Comparison of ENCODE assay signal across 11 cellular contexts in genomic region chr4:680091-680490, GRCh38. TPM values are rescaled to one million over a fixed set of nuclear protein-coding genes. Genes with fewer than 3 reads are reported as not detected.
DNase-seq lines count a peak whose midpoint lies in the region; ATAC-seq, FAIRE-seq and TF ChIP-seq lines count a peak whose summit lies in the region.
"Had no signal": no experiment of that assay in that cellular context is flagged by ENCODE, and none has a peak within 500 bp of the region (broad histone marks: within the 10 kb centered on the region; RNA-seq: fewer than 3 reads in every experiment).

No MANE protein-coding gene starts in this region.

- peaks cover 12% of the 10 kb centered on the region for H3K4me1 Mint-ChIP-seq in CD8-positive, alpha-beta T cell (ENCODE audit: low read depth)
- H3K4me1 Mint-ChIP-seq in chondrocyte (ENCODE audit: low read depth) (peaks cover 12% of the 10 kb centered on the region), neural progenitor cell (peaks cover 4% of the 10 kb centered on the region)

- no peaks in the 10 kb centered on the region for H3K36me3 Mint-ChIP-seq in CD8-positive, alpha-beta T cell
- H3K36me3 Mint-ChIP-seq in chondrocyte (ENCODE audit: low read depth) (no peaks in the 10 kb centered on the region), neural progenitor cell (no peaks in the 10 kb centered on the region)

- H3K27ac ChIP-seq in CD8-positive, alpha-beta T cell (ENCODE audit: low read depth, low read length), result no peak overlapping the region
- peak overlapping the region; percentile 23; the same call in 1 of the 2 replicates for H3K27ac ChIP-seq in HCT116 (ENCODE audit: low read depth, low read length)
- H3K27ac ChIP-seq in neural progenitor cell, result no peak overlapping the region

- H3K79me2 ChIP-seq in HCT116 (ENCODE audit: insufficient read depth, low read length), result peaks cover 4% of the 10 kb centered on the region; the same call in 1 of the 2 replicates
- no peaks in the 10 kb centered on the region for H3K79me2 ChIP-seq in neural progenitor cell (ENCODE audit: low read depth)

- H3K27me3 ChIP-seq in CD8-positive, alpha-beta T cell (ENCODE audit: insufficient read depth, low read length), result no peaks in the 10 kb centered on the region
- H3K27me3 ChIP-seq in HCT116 (ENCODE audit: insufficient read depth, low read length) (no peaks in the 10 kb centered on the region), neural progenitor cell (peaks cover 10% of the 10 kb centered on the region)

- no peak for ATAC-seq in CD8-positive, alpha-beta T cell
- no peak for ATAC-seq in HCT116

- H3K9me3 ChIP-seq in CD8-positive, alpha-beta T cell (ENCODE audit: low read length), result no peaks in the 10 kb centered on the region
- H3K9me3 ChIP-seq in HCT116 (ENCODE audit: control insufficient read depth in 1 of 2, insufficient read depth in 1 of 2, low read depth in 1 of 2, low read length in 2 of 2) (no peaks in the 10 kb centered on the region), neural progenitor cell (ENCODE audit: low read depth) (no peaks in the 10 kb centered on the region)
- H3K9me3 ChIP-seq: esophagus muscularis mucosa had no signal

- TF ChIP-seq RAD21 in HCT116 (IDR thresholded peaks at IDR 0.05; ENCODE audit: low read depth), result no peak

- BruUV-seq in HCT116 (replicated peaks; lab: Mats Ljungman, UMichigan), result no TSS peak

- H3K9me2 ChIP-seq in HCT116 (ENCODE audit: insufficient read depth), result no peaks in the 10 kb centered on the region

- H4K20me1 ChIP-seq in HCT116 (ENCODE audit: insufficient read depth) (no peaks in the 10 kb centered on the region), neural progenitor cell (ENCODE audit: low read depth) (no peaks in the 10 kb centered on the region)

- no peaks in the 10 kb centered on the region for H3K36me3 ChIP-seq in CD8-positive, alpha-beta T cell (ENCODE audit: insufficient read depth, low read length)
- no peaks in the 10 kb centered on the region for H3K36me3 ChIP-seq in HCT116 (ENCODE audit: control insufficient read depth in 1 of 2, insufficient read depth in 2 of 2, low read length in 2 of 2)
- H3K36me3 ChIP-seq in neural progenitor cell, result no peaks in the 10 kb centered on the region
- H3K36me3 ChIP-seq: esophagus muscularis mucosa had no signal

- peaks cover 19% of the 10 kb centered on the region for H3K4me1 ChIP-seq in CD8-positive, alpha-beta T cell (ENCODE audit: insufficient read depth, low read length)
- H3K4me1 ChIP-seq in HCT116 (ENCODE audit: control insufficient read depth in 1 of 2, insufficient read depth in 2 of 2, low read length in 2 of 2), result peaks cover 23 to 58% of the 10 kb centered on the region in 2 experiments
- peaks cover 8% of the 10 kb centered on the region for H3K4me1 ChIP-seq in neural progenitor cell

- H3K27ac Mint-ChIP-seq in CD8-positive, alpha-beta T cell, result no peak overlapping the region
- H3K27ac Mint-ChIP-seq in chondrocyte (ENCODE audit: unreplicated experiment) (no peak overlapping the region), neural progenitor cell (no peak overlapping the region)

- intact Hi-C loops in CD8-positive, alpha-beta T cell (cut with DNase I, micrococcal nuclease), result no loop called here
- intact Hi-C loops in HCT116 (cut with micrococcal nuclease), result no loop called here

- peaks cover 2% of the 10 kb centered on the region for H3K27me3 Mint-ChIP-seq in CD8-positive, alpha-beta T cell (ENCODE audit: low read depth)
- H3K27me3 Mint-ChIP-seq in chondrocyte (ENCODE audit: low read depth) (no peaks in the 10 kb centered on the region), neural progenitor cell (ENCODE audit: insufficient read depth, low read depth) (peaks cover 4% of the 10 kb centered on the region)

- no peaks in the 10 kb centered on the region for H3K9me3 Mint-ChIP-seq in CD8-positive, alpha-beta T cell
- H3K9me3 Mint-ChIP-seq in chondrocyte (ENCODE audit: low read depth), result no peaks in the 10 kb centered on the region
- H3K9me3 Mint-ChIP-seq in neural progenitor cell, result peaks cover 1% of the 10 kb centered on the region

- peaks cover 4% of the 10 kb centered on the region for H3F3A ChIP-seq in neural progenitor cell (ENCODE audit: low read depth)

- RAD21 ChIA-PET in HCT116 (lab: Charles Lee; ENCODE audit: low non-redundant PET in 1 of 2, low total read pairs in 2 of 2, uncharacterized antibody in 2 of 2, unreplicated experiment in 2 of 2), result no interaction called here

- DNase-seq in CD8-positive, alpha-beta T cell, result no peak
- DNase-seq in HCT116 (ENCODE audit: low read depth, low spot score) (no peak), chondrocyte (ENCODE audit: low spot score) (no peak), neural progenitor cell (ENCODE audit: low spot score) (no peak), GM12892 (ENCODE audit: insufficient read length) (no peak), H54 (ENCODE audit: insufficient read length, low spot score) (no peak)
- no peak for DNase-seq in activated effector memory CD4-positive, alpha-beta T cell treated with Interleukin-2 at 50 U/mL for 16 hours
- DNase-seq: NCI-H1048; NCI-H446; stimulated activated CD4-positive, alpha-beta T cell treated with anti-CD3 and anti-CD28 coated beads, Interleukin-4, amount 100 ng/mL, for 24 hours had no signal

- TF ChIP-seq POLR2A in HCT116 (IDR thresholded peaks at IDR 0.05; ENCODE audit: borderline replicate concordance, extremely low read depth, insufficient read depth, insufficient read length) (no peak), GM12892 (IDR thresholded peaks at IDR 0.05; ENCODE audit: low read depth, low read length) (no peak), H54 (IDR thresholded peaks at IDR 0.05; ENCODE audit: low read depth, low read length) (no peak)

- TF ChIP-seq CTCF in CD8-positive, alpha-beta T cell (IDR thresholded peaks at IDR 0.05), result no peak
- TF ChIP-seq CTCF in HCT116 (IDR thresholded peaks at IDR 0.05 in 2 of 3, conservative IDR thresholded peaks at IDR 0.05 in 1 of 3; ENCODE audit: borderline replicate concordance in 1 of 3, insufficient read depth in 1 of 3, low read depth in 2 of 3, low read length in 2 of 3), result no peak
- no peak for TF ChIP-seq CTCF in chondrocyte (IDR thresholded peaks at IDR 0.05)
- no peak for TF ChIP-seq CTCF in neural progenitor cell (IDR thresholded peaks at IDR 0.05)

- peak overlapping the region; percentile 63 for H3K4me3 Mint-ChIP-seq in CD8-positive, alpha-beta T cell
- H3K4me3 Mint-ChIP-seq in chondrocyte (ENCODE audit: unreplicated experiment) (peak overlapping the region; percentile 61), neural progenitor cell (peak overlapping the region; percentile 72)

- CTCF ChIA-PET in CD8-positive, alpha-beta T cell (lab: Charles Lee), result no interaction called here
- CTCF ChIA-PET in HCT116 (lab: Charles Lee), result no interaction called here

- no peak overlapping the region for H3K9ac ChIP-seq in HCT116 (ENCODE audit: low read length)
- no peak overlapping the region for H3K9ac ChIP-seq in neural progenitor cell

- H3K4me2 ChIP-seq in HCT116 (ENCODE audit: low read length) (no peak overlapping the region), neural progenitor cell (peak overlapping the region; percentile 99)

- H3K4me3 ChIP-seq in CD8-positive, alpha-beta T cell (ENCODE audit: low read depth, low read length), result no peak overlapping the region
- H3K4me3 ChIP-seq in HCT116 (replicated peaks in 1 of 2; ENCODE audit: low read depth in 1 of 2, low read length in 2 of 2), result no peak overlapping the region
- H3K4me3 ChIP-seq in neural progenitor cell, result no peak overlapping the region

- no peak for FAIRE-seq in GM12892 (lab: Jason Lieb, UNC)
- FAIRE-seq in H54 (lab: Jason Lieb, UNC), result no peak

- no peak overlapping the region for H2AFZ ChIP-seq in HCT116 (ENCODE audit: low read depth, low read length, poor library complexity, severe bottlenecking)
- H2AFZ ChIP-seq in neural progenitor cell (replicated peaks), result no peak overlapping the region

- POLR2A ChIA-PET in CD8-positive, alpha-beta T cell (lab: Charles Lee), result no interaction called here
- POLR2A ChIA-PET in HCT116 (lab: Charles Lee), result no interaction called here

TF ChIP-seq in HCT116, 20 proteins besides CTCF, POLR2A, EP300 and RAD21 (continues in another document):
- TF ChIP-seq SRF (IDR thresholded peaks at IDR 0.05; ENCODE audit: low read depth) (no peak), EZH2 (IDR thresholded peaks at IDR 0.05) (no peak), ZNF274 (IDR thresholded peaks at IDR 0.05; ENCODE audit: low read depth, low read length) (no peak), YY1 (IDR thresholded peaks at IDR 0.05; ENCODE audit: extremely low read depth, insufficient replicate concordance, low read depth, low read length) (no peak), ATF3 (IDR thresholded peaks at IDR 0.05) (no peak)

RNA-seq across cellular contexts. Expression of gene MYL5, which starts 5.7 kb away (rescaled TPM):
- total RNA-seq in CD8-positive, alpha-beta T cell, result 10 to 100 TPM; 27.2 to 28.7 TPM
- total RNA-seq in HCT116 (2021; ENCODE audit: unreplicated experiment) (14.0 TPM), chondrocyte (22.8 to 26.5 TPM (median 25.6 TPM) in 3 replicates), neural progenitor cell (ENCODE audit: low replicate concordance) (0.21 and 10.0 TPM in 2 replicates)
- 7.7 and 9.8 TPM in 2 replicates for polyA plus RNA-seq in HCT116 (2012)
- 14.0 TPM for polyA plus RNA-seq in GM12892 (2012; ENCODE audit: missing spikeins)

RNA-seq across cellular contexts. Expression of gene ATP5ME, which starts 6.0 kb away (rescaled TPM):
- 100 to 1,000 TPM; 113 to 114 TPM for total RNA-seq in CD8-positive, alpha-beta T cell
- total RNA-seq in HCT116 (2021; ENCODE audit: unreplicated experiment) (330 TPM), chondrocyte (240 to 279 TPM (median 256 TPM) in 3 replicates), neural progenitor cell (ENCODE audit: low replicate concordance) (95.1 and 114 TPM in 2 replicates)
- polyA plus RNA-seq in HCT116 (2012), result 766 and 980 TPM in 2 replicates
- 693 TPM for polyA plus RNA-seq in GM12892 (2012; ENCODE audit: missing spikeins)

RNA-seq across cellular contexts. Expression of gene SLC49A3, which starts 8.9 kb away (rescaled TPM):
- total RNA-seq in CD8-positive, alpha-beta T cell, result under 1 TPM; 0.69 to 0.73 TPM
- total RNA-seq in HCT116 (2021; ENCODE audit: unreplicated experiment), result 5.5 TPM
- 1.8 and 3.4 TPM in 2 replicates for polyA plus RNA-seq in HCT116 (2012)
- 0.85 to 1.3 TPM (median 0.89 TPM) in 3 replicates for total RNA-seq in chondrocyte
- total RNA-seq in neural progenitor cell (ENCODE audit: low replicate concordance), result 1.9 and 3.4 TPM in 2 replicates
- not detected for polyA plus RNA-seq in GM12892 (2012; ENCODE audit: missing spikeins)

RNA-seq across cellular contexts. Expression of gene PCGF3, which starts 25.5 kb away (rescaled TPM):
- total RNA-seq in CD8-positive, alpha-beta T cell, result 10 to 100 TPM; 39.1 to 39.5 TPM
- total RNA-seq in HCT116 (2021; ENCODE audit: unreplicated experiment) (66.3 TPM), chondrocyte (54.1 to 60.8 TPM (median 55.4 TPM) in 3 replicates), neural progenitor cell (ENCODE audit: low replicate concordance) (44.7 and 59.1 TPM in 2 replicates)
- 53.8 and 62.5 TPM in 2 replicates for polyA plus RNA-seq in HCT116 (2012)
- polyA plus RNA-seq in GM12892 (2012; ENCODE audit: missing spikeins), result 23.3 TPM

RNA-seq across cellular contexts. Expression of gene PDE6B, which starts 54.7 kb away (rescaled TPM):
- total RNA-seq in CD8-positive, alpha-beta T cell, result 10 to 100 TPM; 10.3 to 10.4 TPM
- total RNA-seq in HCT116 (2021; ENCODE audit: unreplicated experiment) (not detected), chondrocyte (0.46 to 2.3 TPM (median 2.3 TPM) in 3 replicates), neural progenitor cell (ENCODE audit: low replicate concordance) (4.3 and 19.5 TPM in 2 replicates)
- polyA plus RNA-seq in HCT116 (2012), result 0.02 and 0.03 TPM in 2 replicates
- 1.0 TPM for polyA plus RNA-seq in GM12892 (2012; ENCODE audit: missing spikeins)
